Comparison of ENCODE assay signal across 3 cellular contexts in the genomic region with DNA sequence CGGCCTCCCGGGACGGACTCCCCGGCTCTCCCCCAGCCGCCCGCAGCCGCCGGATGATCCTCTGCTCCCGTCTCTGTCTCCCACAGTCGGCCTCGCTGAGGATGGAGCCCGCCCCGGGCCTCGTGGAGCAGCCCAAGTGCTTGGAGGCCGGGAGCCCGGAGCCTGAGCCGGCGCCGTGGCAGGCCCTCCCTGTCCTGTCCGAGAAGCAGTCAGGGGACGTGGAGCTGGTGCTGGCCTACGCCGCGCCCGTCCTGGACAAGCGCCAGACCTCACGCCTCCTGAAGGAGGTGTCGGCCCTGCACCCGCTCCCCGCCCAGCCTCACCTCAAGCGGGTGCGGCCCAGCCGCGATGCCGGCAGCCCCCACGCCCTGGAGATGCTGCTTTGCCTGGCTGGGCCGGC.
TF ChIP-seq lines count a peak whose summit lies in the region.

No MANE protein-coding gene starts in this region.

TF ChIP-seq in HEK293, 187 proteins besides CTCF, POLR2A, EP300 and RAD21:
- peak; percentile 98 for TF ChIP-seq KLF1 (tag by site-specific recombination; IDR thresholded peaks at IDR 0.05)
- TF ChIP-seq ZBTB6 (tag by site-specific recombination; IDR thresholded peaks at IDR 0.05), result peak; percentile 64; the same call in 1 of the 2 replicates
- TF ChIP-seq MZF1 (tag by site-specific recombination; IDR thresholded peaks at IDR 0.05; ENCODE audit: borderline replicate concordance), result no peak

TF ChIP-seq in HepG2, 621 proteins besides CTCF, POLR2A, EP300 and RAD21:
- no peak for TF ChIP-seq ZNF124 (CRISPR knock-in tag; IDR thresholded peaks at IDR 0.05)
- peak; percentile 29 for TF ChIP-seq AGO2 (optimal IDR thresholded peaks at IDR 0.05; ENCODE audit: low read depth, low read length)

TF ChIP-seq in HEK293T, 16 proteins besides CTCF, POLR2A, EP300 and RAD21:
- no peak for TF ChIP-seq HDGF (IDR thresholded peaks at IDR 0.05; ENCODE audit: borderline replicate concordance)
- no peak for TF ChIP-seq SP1 (IDR thresholded peaks at IDR 0.05)
- no peak for TF ChIP-seq NFRKB (IDR thresholded peaks at IDR 0.05)
- TF ChIP-seq BHLHE40 (IDR thresholded peaks at IDR 0.05; ENCODE audit: borderline replicate concordance), result no peak
- no peak for TF ChIP-seq ARNT (IDR thresholded peaks at IDR 0.05)
- no peak for TF ChIP-seq ELF4 (IDR thresholded peaks at IDR 0.05)
- TF ChIP-seq, protein P1, sequence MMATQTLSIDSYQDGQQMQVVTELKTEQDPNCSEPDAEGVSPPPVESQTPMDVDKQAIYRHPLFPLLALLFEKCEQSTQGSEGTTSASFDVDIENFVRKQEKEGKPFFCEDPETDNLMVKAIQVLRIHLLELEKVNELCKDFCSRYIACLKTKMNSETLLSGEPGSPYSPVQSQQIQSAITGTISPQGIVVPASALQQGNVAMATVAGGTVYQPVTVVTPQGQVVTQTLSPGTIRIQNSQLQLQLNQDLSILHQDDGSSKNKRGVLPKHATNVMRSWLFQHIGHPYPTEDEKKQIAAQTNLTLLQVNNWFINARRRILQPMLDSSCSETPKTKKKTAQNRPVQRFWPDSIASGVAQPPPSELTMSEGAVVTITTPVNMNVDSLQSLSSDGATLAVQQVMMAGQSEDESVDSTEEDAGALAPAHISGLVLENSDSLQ (IDR thresholded peaks at IDR 0.05), result no peak
- no peak for TF ChIP-seq FOXA1 (IDR thresholded peaks at IDR 0.05)
